In genomic region chr3:24508423-24508839, GRCh38 we compare ENCODE assay signal across 15 cellular contexts. TPM values are rescaled to one million over a fixed set of nuclear protein-coding genes. Genes with fewer than 3 reads are reported as not detected.
A peak's percentile ranks its signal among the peaks of the same experiment; 100 is the strongest.
DNase-seq lines count a peak whose midpoint lies in the region; ATAC-seq and TF ChIP-seq lines count a peak whose summit lies in the region.
"Had no signal": no experiment of that assay in that cellular context is flagged by ENCODE, and none has a peak within 500 bp of the region (broad histone marks: within the 10 kb centered on the region; RNA-seq: fewer than 3 reads in every experiment).

No MANE protein-coding gene starts in this region.

- H3K27ac ChIP-seq in right lobe of liver = no peak overlapping the region
- H3K27ac ChIP-seq: BLaER1 treated with 17β-estradiol and CSF1 and Interleukin-3, amounts not matched to agents 10 nM and 100 nM; right atrium auricular region had no signal

- peak; percentile 39 for ATAC-seq in mucosa of descending colon
- no peak for ATAC-seq in right lobe of liver

- DNase-seq in Caki2 (ENCODE audit: low read depth) (peak; percentile 59), NCI-H1048 (lab: John Stamatoyannopoulos, UW) (peak; percentile 52), dedifferentiated amniotic fluid mesenchymal stem cell (ENCODE audit: extremely low spot score) (peak; percentile 57), mucosa of descending colon (no peak), foreskin melanocyte (no peak), putamen (ENCODE audit: low spot score) (no peak), right lobe of liver (no peak), cerebellar cortex (ENCODE audit: low spot score) (no peak)
- DNase-seq: activated effector memory CD4-positive, alpha-beta T cell treated with anti-CD3 and anti-CD28 coated beads, Interleukin-2, amount 50 U/mL, for 16 hours; GDM1; IMR-90; NCI-H2171 had no signal

- H3K9me3 ChIP-seq in mucosa of descending colon (no peaks in the 10 kb centered on the region), right lobe of liver (no peaks in the 10 kb centered on the region)
- H3K9me3 ChIP-seq: right atrium auricular region had no signal

- in situ Hi-C loops in Caki2 (cut with HindIII; ENCODE audit: low pct_unique_long_range_greater_than_20kb, low sequenced_read_pairs) = no loop called here

- H3K4me1 ChIP-seq in mucosa of descending colon (ENCODE audit: low read depth) (peaks cover 7% of the 10 kb centered on the region), right lobe of liver (no peaks in the 10 kb centered on the region)
- H3K4me1 ChIP-seq: right atrium auricular region had no signal

- H3K36me3 ChIP-seq in mucosa of descending colon (ENCODE audit: low read depth) (no peaks in the 10 kb centered on the region), right lobe of liver (no peaks in the 10 kb centered on the region)
- H3K36me3 ChIP-seq: BLaER1 treated with 17β-estradiol and CSF1 and Interleukin-3, amounts not matched to agents 10 nM and 100 nM; right atrium auricular region had no signal

- H3K4me3 ChIP-seq in mucosa of descending colon (no peak overlapping the region), right lobe of liver (no peak overlapping the region)
- H3K4me3 ChIP-seq: BLaER1 treated with 17β-estradiol and CSF1 and Interleukin-3, amounts not matched to agents 10 nM and 100 nM; right atrium auricular region had no signal

- TF ChIP-seq CTCF in mucosa of descending colon (IDR thresholded peaks at IDR 0.05) (no peak), right lobe of liver (IDR thresholded peaks at IDR 0.05) (no peak)

- WGBS in right lobe of liver (ENCODE audit: insufficient coverage, low coverage, low lambda C conversion rate, missing lambda C conversion rate) = 91% methylated on average over 1 of the region's 1 CpG

- intact Hi-C loops in mucosa of descending colon (cut with DNase I, micrococcal nuclease) = no loop called here
- intact Hi-C loops in right lobe of liver (cut with DNase I) = no loop called here

- TF ChIP-seq POLR2A in right lobe of liver (IDR thresholded peaks at IDR 0.05) = no peak

- no peaks in the 10 kb centered on the region for H3K27me3 ChIP-seq in right lobe of liver
- H3K27me3 ChIP-seq: right atrium auricular region had no signal

RNA-seq across cellular contexts. Expression of gene THRB, which starts 13.8 kb away (rescaled TPM):
- 2.8 and 13.5 TPM in 2 replicates for total RNA-seq in Caki2 (2014; rRNA removed; shearing (Covaris generic); ENCODE audit: low replicate concordance)
- total RNA-seq in mucosa of descending colon (10 to 100 TPM; 25.1 to 75.5 (median 59.8) TPM), right lobe of liver (10 to 100 TPM; 14.5 to 29.5 (median 17.3) TPM)
- total RNA-seq: OCI-LY7 had no signal

Comparison
In these comparisons a context has a peak if more than half of its experiments do, and no peak if none do; other contexts are left out.
1. DNase-seq: peak in Caki2 (single experiment), NCI-H1048 (single experiment) and dedifferentiated amniotic fluid mesenchymal stem cell (single experiment); none in mucosa of descending colon (0 of 3), foreskin melanocyte (single experiment), putamen (single experiment), right lobe of liver (0 of 3) and cerebellar cortex (single experiment).